Comparison of ENCODE assay signal across 11 cellular contexts in genomic region chr16:57276596-57276995, GRCh38. TPM values are rescaled to one million over a fixed set of nuclear protein-coding genes. Genes with fewer than 3 reads are reported as not detected.
DNase-seq lines count a peak whose midpoint lies in the region; ATAC-seq and TF ChIP-seq lines count a peak whose summit lies in the region.
"Had no signal": no experiment of that assay in that cellular context is flagged by ENCODE, and none has a peak within 500 bp of the region (broad histone marks: within the 10 kb centered on the region; RNA-seq: fewer than 3 reads in every experiment).

No MANE protein-coding gene starts in this region.

- H3K4me1 ChIP-seq in aorta (ENCODE audit: control insufficient read depth in 1 of 2, insufficient read depth in 2 of 2, low read length in 2 of 2) (no peaks in the 10 kb centered on the region), esophagus muscularis mucosa (peaks cover 0 to 11% (median 4%) of the 10 kb centered on the region in 4 donors)

- H3K27me3 Mint-ChIP-seq in activated CD8-positive, alpha-beta T cell treated with anti-CD3 and anti-CD28 coated beads, Interleukin-2, amount 10 ng/mL, durations not matched to agents 7 days and 5 days (ENCODE audit: low read depth): peaks cover 4% of the 10 kb centered on the region

- no peaks in the 10 kb centered on the region for H3K9me3 Mint-ChIP-seq in activated CD8-positive, alpha-beta T cell treated with anti-CD3 and anti-CD28 coated beads, Interleukin-2, amount 10 ng/mL, durations not matched to agents 7 days and 5 days (ENCODE audit: insufficient read depth)

- H3K27me3 ChIP-seq in layer of hippocampus (ENCODE audit: control insufficient read depth, insufficient read depth, low read length) (no peaks in the 10 kb centered on the region), aorta (ENCODE audit: control insufficient read depth in 1 of 2, insufficient read depth in 2 of 2, low read length in 1 of 2) (no peaks in the 10 kb centered on the region), esophagus muscularis mucosa (no peaks in the 10 kb centered on the region)

- no peak for TF ChIP-seq EP300 in esophagus muscularis mucosa (IDR thresholded peaks at IDR 0.05)

- TF ChIP-seq CTCF in cardiac fibroblast (IDR thresholded peaks at IDR 0.05; ENCODE audit: low read depth, low read length): no peak
- no peak for TF ChIP-seq CTCF in esophagus muscularis mucosa (IDR thresholded peaks at IDR 0.05)

- H3K4me3 ChIP-seq in cardiac fibroblast (replicated peaks in 1 of 2; ENCODE audit: low read depth in 2 of 2, low read length in 2 of 2) (no peak overlapping the region), aorta (ENCODE audit: low read length in 2 of 2) (no peak overlapping the region), esophagus muscularis mucosa (no peak overlapping the region)

- TF ChIP-seq POLR2A in esophagus muscularis mucosa (IDR thresholded peaks at IDR 0.05; ENCODE audit: low read depth): no peak

- intact Hi-C loops in Right ventricle myocardium superior (cut with DNase I): no loop called here
- intact Hi-C loops in cardiac septum (cut with DNase I): no loop called here
- intact Hi-C loops in aorta (cut with DNase I): no loop called here
- intact Hi-C loops in esophagus muscularis mucosa (cut with DNase I): no loop called here

- peak overlapping the region; percentile 76 for H3K27ac ChIP-seq in layer of hippocampus (ENCODE audit: low read depth, low read length)
- H3K27ac ChIP-seq in aorta (ENCODE audit: low read depth in 1 of 2, low read length in 2 of 2): no peak overlapping the region
- H3K27ac ChIP-seq in esophagus muscularis mucosa (replicated peaks in 1 of 4): no peak overlapping the region

- WGBS in aorta, 2 donors: 76 to 77% methylated on average over 5 of the region's 5 CpGs
- WGBS in esophagus muscularis mucosa: 52% methylated on average over 5 of the region's 5 CpGs

- no peaks in the 10 kb centered on the region for H3K36me3 Mint-ChIP-seq in activated CD8-positive, alpha-beta T cell treated with anti-CD3 and anti-CD28 coated beads, Interleukin-2, amount 10 ng/mL, durations not matched to agents 7 days and 5 days (ENCODE audit: low read depth)

- H3K4me1 Mint-ChIP-seq in activated CD8-positive, alpha-beta T cell treated with anti-CD3 and anti-CD28 coated beads, Interleukin-2, amount 10 ng/mL, durations not matched to agents 7 days and 5 days (ENCODE audit: low read depth): peaks cover 35% of the 10 kb centered on the region

- CTCF ChIA-PET in activated CD8-positive, alpha-beta T cell treated with anti-CD3 and anti-CD28 coated beads, Interleukin-2, amount 10 ng/mL, durations not matched to agents 7 days and 5 days (lab: Charles Lee): no interaction called here

- ATAC-seq in Right ventricle myocardium superior (ENCODE audit: poor library complexity): peak; percentile 72
- peak; percentile 22 for ATAC-seq in aorta (ENCODE audit: low FRiP score)
- ATAC-seq in activated CD8-positive, alpha-beta T cell treated with anti-CD3 and anti-CD28 coated beads, Interleukin-2, amount 10 ng/mL, durations not matched to agents 7 days and 5 days: no peak
- no peak for ATAC-seq in GM21576 (IDR thresholded peaks at IDR 0.05; ENCODE audit: unreplicated experiment)

- no peak overlapping the region for H3K4me3 Mint-ChIP-seq in activated CD8-positive, alpha-beta T cell treated with anti-CD3 and anti-CD28 coated beads, Interleukin-2, amount 10 ng/mL, durations not matched to agents 7 days and 5 days

- H3K9me3 ChIP-seq in aorta (ENCODE audit: control insufficient read depth, low read length) (no peaks in the 10 kb centered on the region), esophagus muscularis mucosa (no peaks in the 10 kb centered on the region)

- H3K27ac Mint-ChIP-seq in activated CD8-positive, alpha-beta T cell treated with anti-CD3 and anti-CD28 coated beads, Interleukin-2, amount 10 ng/mL, durations not matched to agents 7 days and 5 days: no peak overlapping the region

- POLR2A ChIA-PET in activated CD8-positive, alpha-beta T cell treated with anti-CD3 and anti-CD28 coated beads, Interleukin-2, amount 10 ng/mL, durations not matched to agents 7 days and 5 days (lab: Charles Lee): no interaction called here

- DNase-seq in Right ventricle myocardium superior (no peak), cardiac septum (ENCODE audit: low spot score) (no peak), cardiac fibroblast (ENCODE audit: low read depth in 2 of 2) (peak; percentile 39 to 54), aorta (peak in 1 of 2 donors; percentile 9), esophagus muscularis mucosa (ENCODE audit: extremely low spot score) (no peak)
- no peak for DNase-seq in activated CD8-positive, alpha-beta T cell treated with anti-CD3 and anti-CD28 coated beads, Interleukin-2, amount 10 ng/mL, durations not matched to agents 7 days and 5 days
- DNase-seq: amniotic stem cell, NCI-H146 had no signal

- H3K36me3 ChIP-seq in aorta (ENCODE audit: control insufficient read depth in 1 of 2, insufficient read depth in 2 of 2, low read length in 1 of 2): no peaks in the 10 kb centered on the region
- H3K36me3 ChIP-seq in esophagus muscularis mucosa: no peaks in the 10 kb centered on the region

RNA-seq across cellular contexts. Expression of gene PLLP, which starts 7.9 kb away (rescaled TPM):
- 3.2 TPM for total RNA-seq in Right ventricle myocardium superior
- total RNA-seq in cardiac septum: 1.2 TPM
- 1 to 10 TPM; 2.2 to 2.6 TPM for total RNA-seq in aorta
- polyA plus RNA-seq in aorta: 1 to 10 TPM; 3.0 to 7.6 TPM
- under 1 TPM; 0.18 to 0.37 TPM for total RNA-seq in activated CD8-positive, alpha-beta T cell treated with anti-CD3 and anti-CD28 coated beads, Interleukin-2, amount 10 ng/mL, durations not matched to agents 7 days and 5 days
- total RNA-seq in esophagus muscularis mucosa: 10 to 100 TPM in 1 of 4 donors, 1 to 10 TPM in 3; 3.6 to 10.7 (median 6.4) TPM
- total RNA-seq: myocyte had no signal

RNA-seq across cellular contexts. Expression of gene ARL2BP, which starts 31.5 kb away (rescaled TPM):
- total RNA-seq in Right ventricle myocardium superior: 58.2 TPM
- 41.5 TPM for total RNA-seq in cardiac septum
- total RNA-seq in aorta: 10 to 100 TPM; 39.1 to 47.5 TPM
- 10 to 100 TPM; 42.1 to 65.4 TPM for polyA plus RNA-seq in aorta
- total RNA-seq in activated CD8-positive, alpha-beta T cell treated with anti-CD3 and anti-CD28 coated beads, Interleukin-2, amount 10 ng/mL, durations not matched to agents 7 days and 5 days: 10 to 100 TPM; 33.3 to 36.9 TPM
- total RNA-seq in esophagus muscularis mucosa: 10 to 100 TPM; 58.1 to 77.4 (median 66.9) TPM

Comparison
In these comparisons a context has a peak if more than half of its experiments do, and no peak if none do; other contexts are left out.
1. ATAC-seq: peak in Right ventricle myocardium superior (single experiment) and aorta (single experiment); none in activated CD8-positive, alpha-beta T cell treated with anti-CD3 and anti-CD28 coated beads, Interleukin-2, amount 10 ng/mL, durations not matched to agents 7 days and 5 days (single experiment) and GM21576 (single experiment).
2. DNase-seq: peak in cardiac fibroblast (2 of 2); none in Right ventricle myocardium superior (single experiment), cardiac septum (single experiment), activated CD8-positive, alpha-beta T cell treated with anti-CD3 and anti-CD28 coated beads, Interleukin-2, amount 10 ng/mL, durations not matched to agents 7 days and 5 days (single experiment) and esophagus muscularis mucosa (single experiment).